Comparison of ENCODE assay signal across 27 cellular contexts in the genomic region with DNA sequence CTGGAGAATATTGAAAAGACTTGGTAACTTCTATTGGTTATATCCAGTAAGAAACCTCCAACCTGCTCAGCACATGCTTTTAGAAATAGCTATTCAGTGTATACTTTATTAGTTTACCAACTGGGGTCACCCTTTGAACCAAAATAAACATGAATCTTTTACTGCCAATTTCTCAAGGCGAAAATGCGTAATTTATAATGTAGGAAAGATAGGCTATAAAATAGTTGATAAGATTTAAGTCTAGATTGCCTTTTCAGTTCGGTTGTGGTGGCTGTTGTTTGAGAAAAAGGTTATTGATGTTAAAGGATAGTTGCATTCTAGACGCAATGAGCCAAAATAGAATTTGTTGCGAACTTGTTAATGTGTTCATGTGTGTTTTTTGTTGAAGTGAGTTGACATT.
"Had no signal": no experiment of that assay in that cellular context is flagged by ENCODE, and none has a peak within 500 bp of the region (broad histone marks: within the 10 kb centered on the region; RNA-seq: fewer than 3 reads in every experiment).

No MANE protein-coding gene starts in this region.

- H3K27me3 ChIP-seq: dorsolateral prefrontal cortex, esophagus muscularis mucosa, heart right ventricle, neural progenitor cell, ovary, sigmoid colon, tibial nerve, upper lobe of right lung, uterus had no signal

- H3K9ac ChIP-seq: neural progenitor cell had no signal

- H3K4me1 ChIP-seq: upper lobe of right lung, uterus had no signal

- H3K4me3 ChIP-seq: dorsolateral prefrontal cortex, esophagus muscularis mucosa, heart right ventricle, lung, mucosa of descending colon, neural progenitor cell, ovary, psoas muscle, sigmoid colon, thoracic aorta, tibial nerve, upper lobe of right lung, uterus had no signal

- H2AFZ ChIP-seq: neural progenitor cell had no signal

- H3K36me3 ChIP-seq: esophagus muscularis mucosa, heart right ventricle, neural progenitor cell, ovary, sigmoid colon, thoracic aorta, tibial nerve, upper lobe of right lung, uterus had no signal

- DNase-seq: dorsolateral prefrontal cortex; effector CD4-positive, alpha-beta T cell; foreskin melanocyte; glutamatergic neuron; heart right ventricle; hippocampal formation; mesenchymal stem cell; mucosa of descending colon; naive B cell; nucleus accumbens; ovary; posterior cingulate gyrus; psoas muscle; right cardiac atrium; sigmoid colon; stimulated activated CD4-positive, alpha-beta T cell treated with anti-CD3 and anti-CD28 coated beads, Interleukin-4, amount 100 ng/mL, for 4 hours; stimulated activated naive CD8-positive, alpha-beta T cell treated with anti-CD3 and anti-CD28 coated beads, Interleukin-15, Interleukin-2, amounts not matched to agents 100 U/mL and 50 U/mL, for 24 hours; upper lobe of right lung; uterus had no signal

- H3K9me3 ChIP-seq: esophagus muscularis mucosa, heart right ventricle, mucosa of descending colon, ovary, psoas muscle, sigmoid colon, thoracic aorta, tibial nerve, upper lobe of right lung, uterus had no signal

- H3K27ac ChIP-seq: esophagus muscularis mucosa, neural progenitor cell, ovary, psoas muscle, sigmoid colon, thoracic aorta, tibial nerve, upper lobe of right lung had no signal

- ATAC-seq: left lobe of liver; mucosa of descending colon; natural killer cell treated with Interleukin-12 subunit alpha and Interleukin-12 subunit beta and Interleukin-15 and Interleukin-18, amount 100 ng/mL, for 72 hours; psoas muscle; right cardiac atrium; stimulated activated memory B cell treated with anti-CD40 and anti-IgM and Interleukin-4, amounts not matched to agents 10 μg/mL and 1 μg/mL and 100 μg/mL, for 72 hours; stimulated activated naive CD8-positive, alpha-beta T cell treated with anti-CD3 and anti-CD28 coated beads, Interleukin-15, Interleukin-2, amounts not matched to agents 100 U/mL and 50 U/mL, for 24 hours; upper lobe of right lung had no signal

- H3K4me2 ChIP-seq: neural progenitor cell had no signal
